ENCODE assay signal across 17 cellular contexts in genomic region chr10:48258083-48258482, GRCh38. TPM values are rescaled to one million over a fixed set of nuclear protein-coding genes. Genes with fewer than 3 reads are reported as not detected.
DNase-seq lines count a peak whose midpoint lies in the region; ATAC-seq and TF ChIP-seq lines count a peak whose summit lies in the region.
"Had no signal": no experiment of that assay in that cellular context is flagged by ENCODE, and none has a peak within 500 bp of the region (broad histone marks: within the 10 kb centered on the region; RNA-seq: fewer than 3 reads in every experiment).

No MANE protein-coding gene starts in this region.

- H3K4me1 Mint-ChIP-seq in endodermal cell: peaks cover 16% of the 10 kb centered on the region
- no peaks in the 10 kb centered on the region for H3K4me1 Mint-ChIP-seq in activated CD4-positive, alpha-beta T cell treated with anti-CD3 and anti-CD28 coated beads, Interleukin-2, amount 10 ng/mL, durations not matched to agents 24 days and 14 days
- H3K4me1 Mint-ChIP-seq: CD8-positive, alpha-beta memory T cell had no signal

- DNase-seq in activated CD8-positive, alpha-beta memory T cell treated with anti-CD3 and anti-CD28 coated beads for 24 hours: peak; percentile 7
- DNase-seq in activated CD8-positive, alpha-beta memory T cell treated with anti-CD3 and anti-CD28 coated beads, Interleukin-2, amount 50 U/mL, for 48 hours: no peak
- DNase-seq in GM13976 (ENCODE audit: low spot score) (peak; percentile 1), endodermal cell (peak; percentile 57), right cardiac atrium (no peak), NCI-H146 treated with DMSO at 0.1 percent for 48 hours (lab: John Stamatoyannopoulos, UW; ENCODE audit: unreplicated experiment) (no peak), NCI-H82 treated with DMSO at 0.1 percent for 48 hours (lab: John Stamatoyannopoulos, UW; ENCODE audit: unreplicated experiment) (no peak)
- DNase-seq in activated CD4-positive, alpha-beta T cell treated with anti-CD3 and anti-CD28 coated beads, Interleukin-2, amount 10 ng/mL, durations not matched to agents 24 days and 14 days: no peak
- DNase-seq: 8988T; AML-193; Caco-2; CD8-positive, alpha-beta memory T cell; DND-41; GDM1 had no signal

- H3K4me3 ChIP-seq in endodermal cell (ENCODE audit: low read length) (no peak overlapping the region), right cardiac atrium (ENCODE audit: low read length) (no peak overlapping the region)
- H3K4me3 ChIP-seq: BLaER1 had no signal

- H3K27me3 ChIP-seq in endodermal cell (ENCODE audit: control insufficient read depth, insufficient read depth, low read length, poor library complexity, severe bottlenecking) (no peaks in the 10 kb centered on the region), right cardiac atrium (ENCODE audit: control insufficient read depth, insufficient read depth) (no peaks in the 10 kb centered on the region)
- H3K27me3 ChIP-seq: BLaER1 had no signal

- TF ChIP-seq CTCF in GM13976 (IDR thresholded peaks at IDR 0.05; ENCODE audit: borderline replicate concordance, control extremely low read depth, extremely low read depth, insufficient read depth, missing control alignments) (no peak), endodermal cell (conservative IDR thresholded peaks at IDR 0.05) (no peak)

- in situ Hi-C loops in GM13976 (cut with MboI; ENCODE audit: low sequenced_read_pairs, unreplicated experiment): no loop called here

- H3K27me3 Mint-ChIP-seq in endodermal cell (ENCODE audit: insufficient read depth): peaks cover 3% of the 10 kb centered on the region
- H3K27me3 Mint-ChIP-seq in activated CD4-positive, alpha-beta T cell treated with anti-CD3 and anti-CD28 coated beads, Interleukin-2, amount 10 ng/mL, durations not matched to agents 24 days and 14 days: peaks cover 15% of the 10 kb centered on the region

- H3K9me3 ChIP-seq in endodermal cell (ENCODE audit: control insufficient read depth, low read length): no peaks in the 10 kb centered on the region
- H3K9me3 ChIP-seq in right cardiac atrium (ENCODE audit: control insufficient read depth, low read length): no peaks in the 10 kb centered on the region
- H3K9me3 ChIP-seq: BLaER1, Caco-2 had no signal

- 60 to 89% methylated on average over 1 to 2 of the region's 2 CpGs for WGBS in endodermal cell (ENCODE audit: insufficient coverage in 1 of 2, insufficient read length in 1 of 2), 2 experiments
- WGBS in right cardiac atrium: 66% methylated on average over 2 of the region's 2 CpGs

- H3K36me3 ChIP-seq in endodermal cell (ENCODE audit: control insufficient read depth, insufficient read depth, low read length): no peaks in the 10 kb centered on the region
- H3K36me3 ChIP-seq: BLaER1 had no signal

- H3K27ac ChIP-seq in endodermal cell (ENCODE audit: low read depth, low read length): no peak overlapping the region
- H3K27ac ChIP-seq in right cardiac atrium (ENCODE audit: low read length): peak overlapping the region; percentile 17
- H3K27ac ChIP-seq: BLaER1 had no signal

- H3K27ac Mint-ChIP-seq in endodermal cell: peak overlapping the region; percentile 65
- no peak overlapping the region for H3K27ac Mint-ChIP-seq in activated CD4-positive, alpha-beta T cell treated with anti-CD3 and anti-CD28 coated beads, Interleukin-2, amount 10 ng/mL, durations not matched to agents 24 days and 14 days
- H3K27ac Mint-ChIP-seq: CD8-positive, alpha-beta memory T cell had no signal

- no peak overlapping the region for H3K4me3 Mint-ChIP-seq in endodermal cell
- H3K4me3 Mint-ChIP-seq in activated CD4-positive, alpha-beta T cell treated with anti-CD3 and anti-CD28 coated beads, Interleukin-2, amount 10 ng/mL, durations not matched to agents 24 days and 14 days: no peak overlapping the region
- H3K4me3 Mint-ChIP-seq: CD8-positive, alpha-beta memory T cell had no signal

- no peak overlapping the region for H3K9ac ChIP-seq in endodermal cell (ENCODE audit: extremely low read depth, low read length, poor library complexity, severe bottlenecking)
- H3K9ac ChIP-seq: BLaER1 had no signal

- no peaks in the 10 kb centered on the region for H3K36me3 Mint-ChIP-seq in endodermal cell (ENCODE audit: low read depth)
- H3K36me3 Mint-ChIP-seq in activated CD4-positive, alpha-beta T cell treated with anti-CD3 and anti-CD28 coated beads, Interleukin-2, amount 10 ng/mL, durations not matched to agents 24 days and 14 days (ENCODE audit: low read depth): no peaks in the 10 kb centered on the region
- H3K36me3 Mint-ChIP-seq: CD8-positive, alpha-beta memory T cell had no signal

- peak; percentile 47 to 56 for ATAC-seq in right cardiac atrium
- ATAC-seq: HCT116 had no signal

- intact Hi-C loops in right cardiac atrium (cut with DNase I): no loop called here
- intact Hi-C loops in activated CD4-positive, alpha-beta T cell treated with anti-CD3 and anti-CD28 coated beads, Interleukin-2, amount 10 ng/mL, durations not matched to agents 24 days and 14 days (cut with micrococcal nuclease): no loop called here

- no peaks in the 10 kb centered on the region for H3K9me3 Mint-ChIP-seq in endodermal cell
- no peaks in the 10 kb centered on the region for H3K9me3 Mint-ChIP-seq in activated CD4-positive, alpha-beta T cell treated with anti-CD3 and anti-CD28 coated beads, Interleukin-2, amount 10 ng/mL, durations not matched to agents 24 days and 14 days

- H3K4me1 ChIP-seq in endodermal cell (ENCODE audit: control insufficient read depth, insufficient read depth, low read length) (peaks cover 12% of the 10 kb centered on the region), right cardiac atrium (ENCODE audit: control insufficient read depth, insufficient read depth, low read length) (no peaks in the 10 kb centered on the region)
- H3K4me1 ChIP-seq: Caco-2 had no signal

RNA-seq across cellular contexts. Expression of gene FRMPD2, which starts 16.4 kb away (rescaled TPM):
- total RNA-seq in endodermal cell (1 to 10 TPM in 1 of 2 donors, under 1 TPM in 1; 0.44 to 1.5 TPM), right cardiac atrium (1 to 10 TPM; 3.5 to 6.5 (median 4.5) TPM)
- polyA plus RNA-seq in endodermal cell (2013, experiment 1 of 2): 0.28 TPM
- 0.37 TPM for polyA plus RNA-seq in endodermal cell (2013, experiment 2 of 2)
- 1.3 TPM for polyA plus RNA-seq in right cardiac atrium
- not detected in 2 replicates for total RNA-seq in activated CD4-positive, alpha-beta T cell treated with anti-CD3 and anti-CD28 coated beads, Interleukin-2, amount 10 ng/mL, durations not matched to agents 24 days and 14 days
- total RNA-seq: Caco-2; CD8-positive, alpha-beta memory T cell; H4 had no signal
- polyA plus RNA-seq: CD8-positive, alpha-beta memory T cell had no signal

RNA-seq across cellular contexts. Expression of gene MAPK8, which starts 48.4 kb away (rescaled TPM):
- total RNA-seq in endodermal cell: 100 to 1,000 TPM in 1 of 2 donors, 10 to 100 TPM in 1; 84.2 to 146 TPM
- polyA plus RNA-seq in endodermal cell (2013, experiment 1 of 2): 65.8 TPM
- 70.2 TPM for polyA plus RNA-seq in endodermal cell (2013, experiment 2 of 2)
- 10 to 100 TPM; 31.5 to 35.5 (median 34.1) TPM for total RNA-seq in right cardiac atrium
- 9.4 TPM for polyA plus RNA-seq in right cardiac atrium
- total RNA-seq in activated CD4-positive, alpha-beta T cell treated with anti-CD3 and anti-CD28 coated beads, Interleukin-2, amount 10 ng/mL, durations not matched to agents 24 days and 14 days: 46.2 and 46.4 TPM in 2 replicates

Comparison
In these comparisons a context has a peak if more than half of its experiments do, and no peak if none do; other contexts are left out.
1. DNase-seq: peak in activated CD8-positive, alpha-beta memory T cell treated with anti-CD3 and anti-CD28 coated beads for 24 hours (single experiment), GM13976 (single experiment) and endodermal cell (single experiment); none in activated CD8-positive, alpha-beta memory T cell treated with anti-CD3 and anti-CD28 coated beads, Interleukin-2, amount 50 U/mL, for 48 hours (single experiment), right cardiac atrium (0 of 3), activated CD4-positive, alpha-beta T cell treated with anti-CD3 and anti-CD28 coated beads, Interleukin-2, amount 10 ng/mL, durations not matched to agents 24 days and 14 days (single experiment), NCI-H146 treated with DMSO at 0.1 percent for 48 hours (single experiment) and NCI-H82 treated with DMSO at 0.1 percent for 48 hours (single experiment).